ENCODE assay signal across 13 cellular contexts in genomic region chr12:31578632-31579031, GRCh38. TPM values are rescaled to one million over a fixed set of nuclear protein-coding genes. Genes with fewer than 3 reads are reported as not detected.
A peak's percentile ranks its signal among the peaks of the same experiment; 100 is the strongest.
DNase-seq lines count a peak whose midpoint lies in the region; ATAC-seq, FAIRE-seq and TF ChIP-seq lines count a peak whose summit lies in the region.
"Had no signal": no experiment of that assay in that cellular context is flagged by ENCODE, and none has a peak within 500 bp of the region (broad histone marks: within the 10 kb centered on the region; RNA-seq: fewer than 3 reads in every experiment).

No MANE protein-coding gene starts in this region.

- WGBS in prostate gland, result 50% methylated on average over 2 of the region's 2 CpGs

- no peak overlapping the region for H3K27ac ChIP-seq in prostate gland
- H3K27ac ChIP-seq: HL-60 had no signal

- TF ChIP-seq POLR2A in prostate gland (IDR thresholded peaks at IDR 0.05), result no peak

- no peak overlapping the region for H3K4me3 ChIP-seq in prostate gland

- no peaks in the 10 kb centered on the region for H3K36me3 ChIP-seq in prostate gland

- H3K27me3 ChIP-seq in prostate gland (replicated peaks; ENCODE audit: insufficient read depth), result no peaks in the 10 kb centered on the region

- DNase-seq in HTR-8/SVneo (ENCODE audit: insufficient read length, low spot score) (peak; percentile 42), fibroblast of gingiva (ENCODE audit: low read depth) (peak; percentile 52), pons (ENCODE audit: low spot score) (peak; percentile 71), prostate gland (ENCODE audit: low spot score) (no peak)
- DNase-seq: effector CD4-positive, alpha-beta T cell; naive thymus-derived CD8-positive, alpha-beta T cell; NCI-H1048; stimulated activated CD4-positive, alpha-beta T cell treated with anti-CD3 and anti-CD28 coated beads, Interleukin-15, amount 100 ng/mL, for 24 hours had no signal

- no peaks in the 10 kb centered on the region for H3K4me1 ChIP-seq in prostate gland (replicated peaks)

- no peaks in the 10 kb centered on the region for H3K9me3 ChIP-seq in prostate gland

- TF ChIP-seq CTCF in prostate gland (IDR thresholded peaks at IDR 0.05), result no peak

- peak; percentile 44 for FAIRE-seq in HTR-8/SVneo (lab: Jason Lieb, UNC)

- intact Hi-C loops in prostate gland (cut with DNase I), result no loop called here

- peak; percentile 73 for ATAC-seq in GM19043 (IDR thresholded peaks at IDR 0.05; ENCODE audit: low read depth, unreplicated experiment)
- ATAC-seq in HG03108 (IDR thresholded peaks at IDR 0.05; ENCODE audit: unreplicated experiment), result no peak
- no peak for ATAC-seq in GM18498 (IDR thresholded peaks at IDR 0.05; ENCODE audit: unreplicated experiment)
- ATAC-seq: HCT116; naive thymus-derived CD8-positive, alpha-beta T cell had no signal

RNA-seq across cellular contexts. Expression of gene DENND5B, which starts 12.3 kb away (rescaled TPM):
- 10 to 100 TPM in 1 of 2 donors, 1 to 10 TPM in 1; 6.9 to 32.3 TPM for total RNA-seq in prostate gland
